Comparison of ENCODE assay signal across 18 cellular contexts in the genomic region with DNA sequence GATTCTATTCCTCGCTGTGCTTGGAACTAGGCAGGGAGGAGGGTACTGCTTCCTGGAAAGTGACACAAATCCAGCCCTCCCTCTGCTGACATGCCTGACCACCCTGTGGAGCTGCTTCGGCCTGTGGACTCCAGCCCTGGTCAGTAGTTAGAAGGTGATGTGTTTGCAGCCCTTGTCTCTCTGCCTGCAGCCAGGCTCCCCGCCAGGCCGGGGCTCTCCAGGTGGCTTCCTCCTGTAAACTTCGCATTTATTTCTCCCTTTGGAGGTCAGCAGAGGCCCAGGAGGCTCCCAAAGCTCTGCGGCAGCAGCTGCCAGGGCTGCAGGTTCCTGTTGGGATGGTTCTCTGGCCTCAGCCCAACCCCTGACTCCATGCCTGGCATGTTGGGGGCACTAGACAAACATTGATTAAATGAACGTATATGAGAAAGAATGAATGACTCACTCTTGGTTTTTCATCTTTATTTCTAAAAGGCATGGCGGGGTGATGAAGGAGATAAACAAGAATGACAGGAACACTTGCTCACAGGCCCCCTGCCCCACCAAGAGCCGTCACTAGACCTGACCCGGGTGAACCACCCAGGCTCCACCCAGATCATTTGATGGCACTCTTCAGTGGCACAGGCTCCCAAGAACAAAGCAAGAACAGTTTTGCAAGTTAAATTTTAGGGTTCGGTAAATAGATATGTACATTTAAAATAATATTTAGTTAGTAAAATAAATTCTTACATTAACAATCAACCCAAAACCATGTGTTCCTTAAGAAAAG. TPM values are rescaled to one million over a fixed set of nuclear protein-coding genes. Genes with fewer than 3 reads are reported as not detected.
"Had no signal": no experiment of that assay in that cellular context is flagged by ENCODE, and none has a peak within 500 bp of the region (broad histone marks: within the 10 kb centered on the region; RNA-seq: fewer than 3 reads in every experiment).

No MANE protein-coding gene starts in this region.

- ATAC-seq: activated CD8-positive, alpha-beta memory T cell treated with anti-CD3 and anti-CD28 coated beads, Interleukin-2, amount 10 ng/mL, durations not matched to agents 7 days and 5 days; esophagus mucosa; sciatic nerve had no signal

- H3K27ac ChIP-seq: adrenal gland, cardiac muscle cell, left ventricle myocardium inferior had no signal

- H3K27ac Mint-ChIP-seq: activated CD8-positive, alpha-beta memory T cell treated with anti-CD3 and anti-CD28 coated beads, Interleukin-2, amount 10 ng/mL, durations not matched to agents 7 days and 5 days; activated naive CD4-positive, alpha-beta T cell treated with anti-CD3 and anti-CD28 coated beads, Interleukin-2, amount 50 U/mL, for 24 hours; nephron progenitor cell; stimulated activated naive CD8-positive, alpha-beta T cell treated with anti-CD3 and anti-CD28 coated beads, Interleukin-15, Interleukin-2, amounts not matched to agents 100 ng/mL and 50 ng/mL, for 24 hours had no signal

- H3K36me3 ChIP-seq: adrenal gland, cardiac muscle cell, left ventricle myocardium inferior, upper lobe of left lung had no signal

- H3K36me3 Mint-ChIP-seq: activated naive CD4-positive, alpha-beta T cell treated with anti-CD3 and anti-CD28 coated beads, Interleukin-2, amount 50 U/mL, for 24 hours had no signal

- H3K4me3 Mint-ChIP-seq: activated CD8-positive, alpha-beta memory T cell treated with anti-CD3 and anti-CD28 coated beads, Interleukin-2, amount 10 ng/mL, durations not matched to agents 7 days and 5 days; activated naive CD4-positive, alpha-beta T cell treated with anti-CD3 and anti-CD28 coated beads, Interleukin-2, amount 50 U/mL, for 24 hours; nephron progenitor cell; stimulated activated naive CD8-positive, alpha-beta T cell treated with anti-CD3 and anti-CD28 coated beads, Interleukin-15, Interleukin-2, amounts not matched to agents 100 ng/mL and 50 ng/mL, for 24 hours had no signal

- DNase-seq: activated CD4-positive, alpha-beta T cell treated with anti-CD3 and anti-CD28 coated beads, Interleukin-2, amount 50 U/mL, for 48 hours; activated CD4-positive, CD25-positive, alpha-beta regulatory T cell treated with anti-CD3 and anti-CD28 coated beads, Interleukin-2, amount 50 U/mL, for 72 hours; activated CD8-positive, alpha-beta memory T cell treated with anti-CD3 and anti-CD28 coated beads, Interleukin-2, amount 10 ng/mL, durations not matched to agents 7 days and 5 days; activated effector memory CD4-positive, alpha-beta T cell treated with anti-CD3 and anti-CD28 coated beads, Interleukin-2, amount 50 U/mL, for 16 hours; activated T-cell treated with anti-CD3 and anti-CD28 coated beads, Interleukin-2, amount 50 U/mL, for 1 hour; islet precursor cell; left ventricle myocardium inferior; nephron progenitor cell; T-helper 1 cell; T1000 had no signal

- H3K9me3 Mint-ChIP-seq: activated naive CD4-positive, alpha-beta T cell treated with anti-CD3 and anti-CD28 coated beads, Interleukin-2, amount 50 U/mL, for 24 hours; nephron progenitor cell; stimulated activated naive CD8-positive, alpha-beta T cell treated with anti-CD3 and anti-CD28 coated beads, Interleukin-15, Interleukin-2, amounts not matched to agents 100 ng/mL and 50 ng/mL, for 24 hours had no signal

- H3K4me3 ChIP-seq: adrenal gland, cardiac muscle cell, left ventricle myocardium inferior, upper lobe of left lung had no signal

- H3K9me3 ChIP-seq: adrenal gland, left ventricle myocardium inferior, upper lobe of left lung had no signal

RNA-seq across cellular contexts. Expression of gene IRX2, which starts 8.4 kb away (rescaled TPM):
- total RNA-seq: activated CD8-positive, alpha-beta memory T cell treated with anti-CD3 and anti-CD28 coated beads, Interleukin-2, amount 10 ng/mL, durations not matched to agents 7 days and 5 days; pulmonary artery endothelial cell had no signal
